In genomic region chr5:178155065-178155464, GRCh38 we compare ENCODE assay signal across 1 cellular context.
TF ChIP-seq lines count a peak whose summit lies in the region.

No MANE protein-coding gene starts in this region.

TF ChIP-seq in GM23338, 12 proteins besides CTCF, POLR2A, EP300 and RAD21:
- TF ChIP-seq REST (IDR thresholded peaks at IDR 0.05; ENCODE audit: unreplicated experiment) (no peak), EZH2 (IDR thresholded peaks at IDR 0.05; ENCODE audit: low read depth, unreplicated experiment) (no peak), EZH2phosphoT487 (IDR thresholded peaks at IDR 0.05; ENCODE audit: unreplicated experiment) (no peak)
- TF ChIP-seq, protein P1, sequence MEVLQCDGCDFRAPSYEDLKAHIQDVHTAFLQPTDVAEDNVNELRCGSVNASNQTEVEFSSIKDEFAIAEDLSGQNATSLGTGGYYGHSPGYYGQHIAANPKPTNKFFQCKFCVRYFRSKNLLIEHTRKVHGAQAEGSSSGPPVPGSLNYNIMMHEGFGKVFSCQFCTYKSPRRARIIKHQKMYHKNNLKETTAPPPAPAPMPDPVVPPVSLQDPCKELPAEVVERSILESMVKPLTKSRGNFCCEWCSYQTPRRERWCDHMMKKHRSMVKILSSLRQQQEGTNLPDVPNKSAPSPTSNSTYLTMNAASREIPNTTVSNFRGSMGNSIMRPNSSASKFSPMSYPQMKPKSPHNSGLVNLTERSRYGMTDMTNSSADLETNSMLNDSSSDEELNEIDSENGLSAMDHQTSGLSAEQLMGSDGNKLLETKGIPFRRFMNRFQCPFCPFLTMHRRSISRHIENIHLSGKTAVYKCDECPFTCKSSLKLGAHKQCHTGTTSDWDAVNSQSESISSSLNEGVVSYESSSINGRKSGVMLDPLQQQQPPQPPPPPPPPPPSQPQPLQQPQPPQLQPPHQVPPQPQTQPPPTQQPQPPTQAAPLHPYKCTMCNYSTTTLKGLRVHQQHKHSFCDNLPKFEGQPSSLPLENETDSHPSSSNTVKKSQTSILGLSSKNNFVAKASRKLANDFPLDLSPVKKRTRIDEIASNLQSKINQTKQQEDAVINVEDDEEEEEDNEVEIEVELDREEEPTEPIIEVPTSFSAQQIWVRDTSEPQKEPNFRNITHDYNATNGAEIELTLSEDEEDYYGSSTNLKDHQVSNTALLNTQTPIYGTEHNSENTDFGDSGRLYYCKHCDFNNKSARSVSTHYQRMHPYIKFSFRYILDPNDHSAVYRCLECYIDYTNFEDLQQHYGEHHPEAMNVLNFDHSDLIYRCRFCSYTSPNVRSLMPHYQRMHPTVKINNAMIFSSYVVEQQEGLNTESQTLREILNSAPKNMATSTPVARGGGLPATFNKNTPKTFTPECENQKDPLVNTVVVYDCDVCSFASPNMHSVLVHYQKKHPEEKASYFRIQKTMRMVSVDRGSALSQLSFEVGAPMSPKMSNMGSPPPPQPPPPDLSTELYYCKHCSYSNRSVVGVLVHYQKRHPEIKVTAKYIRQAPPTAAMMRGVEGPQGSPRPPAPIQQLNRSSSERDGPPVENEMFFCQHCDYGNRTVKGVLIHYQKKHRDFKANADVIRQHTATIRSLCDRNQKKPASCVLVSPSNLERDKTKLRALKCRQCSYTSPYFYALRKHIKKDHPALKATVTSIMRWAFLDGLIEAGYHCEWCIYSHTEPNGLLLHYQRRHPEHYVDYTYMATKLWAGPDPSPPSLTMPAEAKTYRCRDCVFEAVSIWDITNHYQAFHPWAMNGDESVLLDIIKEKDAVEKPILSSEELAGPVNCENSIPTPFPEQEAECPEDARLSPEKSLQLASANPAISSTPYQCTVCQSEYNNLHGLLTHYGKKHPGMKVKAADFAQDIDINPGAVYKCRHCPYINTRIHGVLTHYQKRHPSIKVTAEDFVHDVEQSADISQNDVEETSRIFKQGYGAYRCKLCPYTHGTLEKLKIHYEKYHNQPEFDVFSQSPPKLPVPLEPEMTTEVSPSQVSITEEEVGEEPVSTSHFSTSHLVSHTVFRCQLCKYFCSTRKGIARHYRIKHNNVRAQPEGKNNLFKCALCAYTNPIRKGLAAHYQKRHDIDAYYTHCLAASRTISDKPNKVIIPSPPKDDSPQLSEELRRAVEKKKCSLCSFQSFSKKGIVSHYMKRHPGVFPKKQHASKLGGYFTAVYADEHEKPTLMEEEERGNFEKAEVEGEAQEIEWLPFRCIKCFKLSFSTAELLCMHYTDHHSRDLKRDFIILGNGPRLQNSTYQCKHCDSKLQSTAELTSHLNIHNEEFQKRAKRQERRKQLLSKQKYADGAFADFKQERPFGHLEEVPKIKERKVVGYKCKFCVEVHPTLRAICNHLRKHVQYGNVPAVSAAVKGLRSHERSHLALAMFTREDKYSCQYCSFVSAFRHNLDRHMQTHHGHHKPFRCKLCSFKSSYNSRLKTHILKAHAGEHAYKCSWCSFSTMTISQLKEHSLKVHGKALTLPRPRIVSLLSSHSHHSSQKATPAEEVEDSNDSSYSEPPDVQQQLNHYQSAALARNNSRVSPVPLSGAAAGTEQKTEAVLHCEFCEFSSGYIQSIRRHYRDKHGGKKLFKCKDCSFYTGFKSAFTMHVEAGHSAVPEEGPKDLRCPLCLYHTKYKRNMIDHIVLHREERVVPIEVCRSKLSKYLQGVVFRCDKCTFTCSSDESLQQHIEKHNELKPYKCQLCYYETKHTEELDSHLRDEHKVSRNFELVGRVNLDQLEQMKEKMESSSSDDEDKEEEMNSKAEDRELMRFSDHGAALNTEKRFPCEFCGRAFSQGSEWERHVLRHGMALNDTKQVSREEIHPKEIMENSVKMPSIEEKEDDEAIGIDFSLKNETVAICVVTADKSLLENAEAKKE (CRISPR knock-in tag; IDR thresholded peaks at IDR 0.05) = no peak
